Comparison of ENCODE assay signal across 8 cellular contexts in the genomic region with DNA sequence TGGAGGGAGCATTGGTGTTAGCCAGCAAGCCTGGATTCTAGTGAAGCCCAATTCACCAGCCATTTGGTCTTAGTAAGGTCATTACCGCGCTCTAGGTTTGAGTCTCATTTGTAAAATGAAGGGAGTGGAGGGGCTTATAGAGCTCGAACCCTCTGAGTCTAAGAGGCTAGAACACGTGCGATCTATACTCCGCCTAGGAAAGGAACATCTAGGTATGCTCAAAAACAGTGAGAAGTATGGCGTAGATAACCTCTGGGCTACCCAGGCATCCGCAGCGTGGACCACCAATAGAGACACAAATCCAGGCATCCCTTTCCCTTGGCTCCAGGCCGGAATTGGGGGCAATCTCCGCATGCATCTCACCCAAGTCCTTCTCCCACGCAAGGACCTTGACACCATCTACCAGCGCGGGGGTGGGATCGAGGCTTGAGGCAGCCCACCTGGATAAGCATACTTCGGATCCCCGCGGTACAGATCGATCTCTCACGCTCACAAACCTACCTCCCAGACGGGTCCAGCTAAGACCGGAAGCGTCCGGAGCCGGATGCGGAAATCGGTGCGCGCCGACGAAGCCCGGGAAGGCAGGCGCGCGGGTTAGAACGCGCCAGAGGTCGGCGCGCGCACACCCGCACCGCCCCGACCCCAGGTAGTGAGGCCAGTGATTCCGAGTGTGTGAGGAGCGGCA. TPM values are rescaled to one million over a fixed set of nuclear protein-coding genes. Genes with fewer than 3 reads are reported as not detected.
A peak's percentile ranks its signal among the peaks of the same experiment; 100 is the strongest.
DNase-seq lines count a peak whose midpoint lies in the region; ATAC-seq and TF ChIP-seq lines count a peak whose summit lies in the region.

METTL25B (plus strand) TSS at position 556 of the 685 bp plus-strand sequence. CDS start 636 bp downstream, outside the sequence.

- peak; percentile 86 for TF ChIP-seq POLR2A in GM19099 (IDR thresholded peaks at IDR 0.05; ENCODE audit: extremely low read depth, insufficient read length, low read depth)

- H3K9me3 Mint-ChIP-seq in CD4-positive, CD25-positive, alpha-beta regulatory T cell: no peaks in the 10 kb centered on the region
- H3K9me3 Mint-ChIP-seq in effector memory CD8-positive, alpha-beta T cell: no peaks in the 10 kb centered on the region

- no peaks in the 10 kb centered on the region for H3K27me3 Mint-ChIP-seq in CD4-positive, CD25-positive, alpha-beta regulatory T cell
- H3K27me3 Mint-ChIP-seq in effector memory CD8-positive, alpha-beta T cell: no peaks in the 10 kb centered on the region

- H3K4me1 ChIP-seq in CD4-positive, CD25-positive, alpha-beta regulatory T cell (ENCODE audit: control insufficient read depth, insufficient read depth, low read length, poor library complexity, severe bottlenecking): peaks cover 48% of the 10 kb centered on the region
- H3K4me1 ChIP-seq in mesodermal cell (ENCODE audit: control insufficient read depth, insufficient read depth, low read length, poor library complexity, severe bottlenecking): peaks cover 24% of the 10 kb centered on the region

- peak in 2 of 3 donors; percentile 72 to 89 for DNase-seq in CD4-positive, CD25-positive, alpha-beta regulatory T cell
- DNase-seq in NCI-H526 treated with DMSO at 0.1 percent for 48 hours (lab: John Stamatoyannopoulos, UW): peak; percentile 90
- peak; percentile 82 to 86 for DNase-seq in activated CD4-positive, alpha-beta T cell treated with anti-CD3 and anti-CD28 coated beads, Interleukin-2, amount 50 U/mL, for 48 hours
- DNase-seq in effector memory CD8-positive, alpha-beta T cell: peak in 2 of 3 experiments; percentile 58 to 60
- DNase-seq in stimulated activated CD8-positive, alpha-beta memory T cell treated with anti-CD3 and anti-CD28 coated beads, Interleukin-7, amount 100 ng/mL, for 24 hours (ENCODE audit: low read depth): peak; percentile 52

- H3K9me3 ChIP-seq in CD4-positive, CD25-positive, alpha-beta regulatory T cell (ENCODE audit: control insufficient read depth in 2 of 2, low read length in 2 of 2): no peaks in the 10 kb centered on the region
- no peaks in the 10 kb centered on the region for H3K9me3 ChIP-seq in mesodermal cell (ENCODE audit: control insufficient read depth, low read length)

- H3K36me3 ChIP-seq in CD4-positive, CD25-positive, alpha-beta regulatory T cell (ENCODE audit: control insufficient read depth, insufficient read depth, low read length): peaks cover 23% of the 10 kb centered on the region
- peaks cover 37% of the 10 kb centered on the region for H3K36me3 ChIP-seq in mesodermal cell (ENCODE audit: control insufficient read depth, insufficient read depth, low read length)

- 0% methylated on average over 25 to 28 of the region's 46 CpGs for WGBS in mesodermal cell (ENCODE audit: insufficient coverage in 2 of 2), 2 experiments

- H3K4me3 ChIP-seq in CD4-positive, CD25-positive, alpha-beta regulatory T cell (ENCODE audit: low read depth, low read length): peak within 1 kb of the TSS; percentile 96
- H3K4me3 ChIP-seq in mesodermal cell (ENCODE audit: extremely low read depth, insufficient read depth, low read length, poor library complexity, severe bottlenecking): peak within 1 kb of the TSS; percentile 86

- peaks cover 18% of the 10 kb centered on the region for H3K36me3 Mint-ChIP-seq in CD4-positive, CD25-positive, alpha-beta regulatory T cell
- peaks cover 36% of the 10 kb centered on the region for H3K36me3 Mint-ChIP-seq in effector memory CD8-positive, alpha-beta T cell (ENCODE audit: insufficient read depth)

- H3K4me1 Mint-ChIP-seq in CD4-positive, CD25-positive, alpha-beta regulatory T cell: peaks cover 7 to 31% (median 19%) of the 10 kb centered on the region in 4 donors
- H3K4me1 Mint-ChIP-seq in effector memory CD8-positive, alpha-beta T cell (ENCODE audit: low read depth in 2 of 2): peaks cover 19 to 23% of the 10 kb centered on the region in 2 donors

- H3K27me3 ChIP-seq in CD4-positive, CD25-positive, alpha-beta regulatory T cell (ENCODE audit: control insufficient read depth, insufficient read depth, low read length): no peaks in the 10 kb centered on the region

- H3K27ac Mint-ChIP-seq in CD4-positive, CD25-positive, alpha-beta regulatory T cell: peak within 1 kb of the TSS in 2 of 3 donors; percentile 86 to 96
- H3K27ac Mint-ChIP-seq in effector memory CD8-positive, alpha-beta T cell: no peak within 1 kb of the TSS

- peak within 1 kb of the TSS; percentile 99 for H3K27ac ChIP-seq in CD4-positive, CD25-positive, alpha-beta regulatory T cell (ENCODE audit: insufficient read depth, low read length, poor library complexity, severe bottlenecking)
- H3K27ac ChIP-seq in mesodermal cell (ENCODE audit: low read depth, low read length, severe bottlenecking): peak within 1 kb of the TSS; percentile 93

- peak; percentile 57 to 61 for ATAC-seq in CD4-positive, CD25-positive, alpha-beta regulatory T cell (ENCODE audit: low read depth in 2 of 2)
- ATAC-seq in HG03196 (IDR thresholded peaks at IDR 0.05; ENCODE audit: unreplicated experiment): peak; percentile 52
- peak; percentile 56 for ATAC-seq in effector memory CD8-positive, alpha-beta T cell (replicated peaks)

- H3K4me3 Mint-ChIP-seq in CD4-positive, CD25-positive, alpha-beta regulatory T cell: no peak within 1 kb of the TSS
- no peak within 1 kb of the TSS for H3K4me3 Mint-ChIP-seq in effector memory CD8-positive, alpha-beta T cell

RNA-seq across cellular contexts. Expression of gene METTL25B, which starts in this region (rescaled TPM):
- 19.0 TPM for total RNA-seq in CD4-positive, CD25-positive, alpha-beta regulatory T cell
- polyA plus RNA-seq in CD4-positive, CD25-positive, alpha-beta regulatory T cell: 1 to 10 TPM; 4.3 to 8.7 (median 7.2) TPM
- 31.7 TPM for polyA plus RNA-seq in mesodermal cell (2013, experiment 1 of 2)
- polyA plus RNA-seq in mesodermal cell (2013, experiment 2 of 2): 24.9 TPM

Comparison
In these comparisons a context has a peak if more than half of its experiments do, and no peak if none do; other contexts are left out.
1. Peak in every context shown above with its lines: DNase-seq, ATAC-seq, H3K4me3 ChIP-seq and H3K27ac ChIP-seq.
2. H3K27ac Mint-ChIP-seq: peak in CD4-positive, CD25-positive, alpha-beta regulatory T cell (2 of 3); none in effector memory CD8-positive, alpha-beta T cell (0 of 2).